In the genomic region with DNA sequence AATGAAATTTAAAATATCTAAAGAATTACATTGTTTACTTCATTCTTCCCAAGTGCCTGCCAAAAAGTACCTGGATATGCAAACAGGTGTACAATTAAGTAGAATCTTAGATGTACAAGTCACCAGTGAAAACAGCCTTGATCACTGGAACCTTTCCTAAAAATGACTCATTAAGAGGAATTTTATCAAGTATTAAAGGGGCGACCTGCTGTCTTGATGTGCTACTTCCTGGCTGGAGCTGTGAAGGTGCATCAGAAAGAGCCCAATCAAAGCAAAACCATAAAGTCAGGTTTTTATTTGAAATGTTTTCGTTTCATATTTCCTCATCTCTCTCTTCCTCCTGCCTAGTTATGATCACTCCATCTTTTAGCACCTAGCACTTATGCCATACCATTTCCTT, we compare ENCODE assay signal across 21 cellular contexts. TPM values are rescaled to one million over a fixed set of nuclear protein-coding genes. Genes with fewer than 3 reads are reported as not detected.
A peak's percentile ranks its signal among the peaks of the same experiment; 100 is the strongest.
DNase-seq lines count a peak whose midpoint lies in the region; ATAC-seq, FAIRE-seq and TF ChIP-seq lines count a peak whose summit lies in the region.
"Had no signal": no experiment of that assay in that cellular context is flagged by ENCODE, and none has a peak within 500 bp of the region (broad histone marks: within the 10 kb centered on the region; RNA-seq: fewer than 3 reads in every experiment).

No MANE protein-coding gene starts in this region.

- TF ChIP-seq RAD21 in HCT116 (IDR thresholded peaks at IDR 0.05; ENCODE audit: low read depth), result no peak

- no peaks in the 10 kb centered on the region for H3K9me1 ChIP-seq in endothelial cell of umbilical vein (replicated peaks; ENCODE audit: control insufficient read depth, extremely low read depth, insufficient read depth, low read length)

- RAD21 ChIA-PET in HCT116 (lab: Charles Lee; ENCODE audit: low non-redundant PET in 1 of 2, low total read pairs in 2 of 2, uncharacterized antibody in 2 of 2, unreplicated experiment in 2 of 2), result no interaction called here

- DNase-seq in HCT116 (ENCODE audit: low read depth, low spot score) (no peak), PC-3 (peak; percentile 50), endothelial cell of umbilical vein (ENCODE audit: low read depth, low spot score) (peak; percentile 16), renal cortical epithelial cell (ENCODE audit: low read depth) (peak; percentile 10), kidney (no peak), 8988T (no peak), H7 (no peak)
- DNase-seq: ACHN; AML-193; BE2C; CD4-positive, alpha-beta T cell; CD8-positive, alpha-beta memory T cell; DMS53; DMS79 treated with DMSO at 0.1 percent for 48 hours; GOT3; HCEC 1CT had no signal

- no peaks in the 10 kb centered on the region for H3K27me3 ChIP-seq in HCT116 (ENCODE audit: insufficient read depth, low read length)
- H3K27me3 ChIP-seq in PC-3 (ENCODE audit: low read length), result no peaks in the 10 kb centered on the region
- H3K27me3 ChIP-seq in endothelial cell of umbilical vein (ENCODE audit: control insufficient read depth in 2 of 2, insufficient read depth in 2 of 2, low read length in 2 of 2), result no peaks in the 10 kb centered on the region
- H3K27me3 ChIP-seq in H7 (ENCODE audit: control insufficient read depth, insufficient read depth, low read length), result no peaks in the 10 kb centered on the region; the same call in 1 of the 2 replicates
- H3K27me3 ChIP-seq: BE2C; BLaER1 treated with 17β-estradiol and CSF1 and Interleukin-3, amounts not matched to agents 10 nM and 100 nM had no signal

- CTCF ChIA-PET in HCT116 (lab: Charles Lee), result interaction anchor here (0.8 kb wide), 1 partner anchor 14 kb away, joined by 3 read pairs; no protein-coding TSS in a partner anchor
- CTCF ChIA-PET in PC-3 (lab: Charles Lee), result interaction anchor here (0.6 kb wide), 1 partner anchor 825 kb away, joined by 12 read pairs; no protein-coding TSS in a partner anchor
- CTCF ChIA-PET in endothelial cell of umbilical vein (lab: Charles Lee), result interaction anchor here (1.6 kb wide), 1 partner anchor 156 kb away, joined by 3 read pairs; no protein-coding TSS in a partner anchor

- FAIRE-seq in endothelial cell of umbilical vein (lab: Jason Lieb, UNC), result no peak
- no peak for FAIRE-seq in kidney (lab: Jason Lieb, UNC)
- FAIRE-seq: A549, G401.6, H54 had no signal

- ATAC-seq in HCT116 (no peak), PC-3 (peak; percentile 38; the same call in 1 of the 2 replicates), HG02642 (IDR thresholded peaks at IDR 0.05; ENCODE audit: poor library complexity, unreplicated experiment) (no peak)
- ATAC-seq: A549 had no signal

- H2AFZ ChIP-seq in HCT116 (ENCODE audit: low read depth, low read length, poor library complexity, severe bottlenecking) (no peak overlapping the region), PC-3 (ENCODE audit: low read length) (no peak overlapping the region), endothelial cell of umbilical vein (ENCODE audit: low read depth, low read length) (no peak overlapping the region)

- H3K9ac ChIP-seq in HCT116 (ENCODE audit: low read length), result no peak overlapping the region
- no peak overlapping the region for H3K9ac ChIP-seq in PC-3 (ENCODE audit: low read length)
- no peak overlapping the region for H3K9ac ChIP-seq in endothelial cell of umbilical vein (replicated peaks; ENCODE audit: extremely low read depth, insufficient read depth, low read length)
- H3K9ac ChIP-seq in kidney (ENCODE audit: low read length in 2 of 2), result no peak overlapping the region
- H3K9ac ChIP-seq: BLaER1 treated with 17β-estradiol and CSF1 and Interleukin-3, amounts not matched to agents 10 nM and 100 nM had no signal

- TF ChIP-seq CTCF in HCT116 (IDR thresholded peaks at IDR 0.05 in 2 of 3, conservative IDR thresholded peaks at IDR 0.05 in 1 of 3; ENCODE audit: borderline replicate concordance in 1 of 3, insufficient read depth in 1 of 3, low read depth in 2 of 3, low read length in 2 of 3), result no peak
- TF ChIP-seq CTCF in PC-3 (conservative IDR thresholded peaks at IDR 0.05; ENCODE audit: low read depth, low read length), result no peak
- TF ChIP-seq CTCF in endothelial cell of umbilical vein (IDR thresholded peaks at IDR 0.05; ENCODE audit: extremely low read depth in 1 of 2, insufficient read depth in 1 of 2, low read depth in 1 of 2, low read length in 2 of 2), result no peak
- TF ChIP-seq CTCF in kidney (IDR thresholded peaks at IDR 0.05; ENCODE audit: borderline replicate concordance, extremely low read depth, insufficient read depth), result no peak

- BruUV-seq in HCT116 (replicated peaks; lab: Mats Ljungman, UMichigan), result no TSS peak
- no TSS peak for BruUV-seq in PC-3 (replicated peaks; lab: Mats Ljungman, UMichigan)
- no TSS peak for BruUV-seq in endothelial cell of umbilical vein (replicated peaks; lab: Mats Ljungman, UMichigan)

- TF ChIP-seq POLR2A in HCT116 (IDR thresholded peaks at IDR 0.05; ENCODE audit: borderline replicate concordance, extremely low read depth, insufficient read depth, insufficient read length) (no peak), endothelial cell of umbilical vein (IDR thresholded peaks at IDR 0.05; ENCODE audit: low read depth, low read length) (no peak)

- intact Hi-C loops in HCT116 (cut with micrococcal nuclease), result no loop called here
- intact Hi-C loops in PC-3 (cut with micrococcal nuclease), result no loop called here
- intact Hi-C loops in endothelial cell of umbilical vein (cut with micrococcal nuclease), result no loop called here
- intact Hi-C loops in kidney (cut with DNase I), result no loop called here

- H3K36me3 ChIP-seq in HCT116 (ENCODE audit: control insufficient read depth in 1 of 2, insufficient read depth in 2 of 2, low read length in 2 of 2) (no peaks in the 10 kb centered on the region), PC-3 (ENCODE audit: low read depth, low read length) (no peaks in the 10 kb centered on the region), endothelial cell of umbilical vein (ENCODE audit: control insufficient read depth in 2 of 2, extremely low read depth in 1 of 2, insufficient read depth in 2 of 2, low read length in 2 of 2) (no peaks in the 10 kb centered on the region), kidney (ENCODE audit: control insufficient read depth in 1 of 2, insufficient read depth in 2 of 2, low read length in 2 of 2) (no peaks in the 10 kb centered on the region), H7 (replicated peaks; ENCODE audit: control insufficient read depth, insufficient read depth, low read length) (no peaks in the 10 kb centered on the region)
- H3K36me3 ChIP-seq: BE2C; BLaER1 treated with 17β-estradiol and CSF1 and Interleukin-3, amounts not matched to agents 10 nM and 100 nM had no signal

- H3K79me2 ChIP-seq in HCT116 (ENCODE audit: insufficient read depth, low read length), result no peaks in the 10 kb centered on the region
- H3K79me2 ChIP-seq in PC-3 (ENCODE audit: low read length), result no peaks in the 10 kb centered on the region
- no peaks in the 10 kb centered on the region for H3K79me2 ChIP-seq in endothelial cell of umbilical vein (ENCODE audit: control insufficient read depth, insufficient read depth, low read length)

- H3K9me2 ChIP-seq in HCT116 (ENCODE audit: insufficient read depth), result no peaks in the 10 kb centered on the region
- H3K9me2 ChIP-seq in PC-3 (replicated peaks; ENCODE audit: low read length), result no peaks in the 10 kb centered on the region

- POLR2A ChIA-PET in HCT116 (lab: Charles Lee) (no interaction called here), PC-3 (lab: Charles Lee; ENCODE audit: unreplicated experiment) (no interaction called here), endothelial cell of umbilical vein (lab: Charles Lee) (no interaction called here)

- H3K27ac ChIP-seq in HCT116 (ENCODE audit: low read depth, low read length) (no peak overlapping the region), PC-3 (ENCODE audit: low read length) (no peak overlapping the region), endothelial cell of umbilical vein (ENCODE audit: insufficient read depth, low read depth, low read length) (no peak overlapping the region), kidney (ENCODE audit: low read depth in 2 of 2, low read length in 2 of 2) (no peak overlapping the region)
- H3K27ac ChIP-seq: A549; BLaER1 treated with 17β-estradiol and CSF1 and Interleukin-3, amounts not matched to agents 10 nM and 100 nM had no signal

- no peaks in the 10 kb centered on the region for H3F3A ChIP-seq in PC-3 (ENCODE audit: low read length, unreplicated experiment)

- H3K4me2 ChIP-seq in HCT116 (ENCODE audit: low read length) (no peak overlapping the region), PC-3 (ENCODE audit: low read length) (no peak overlapping the region), endothelial cell of umbilical vein (ENCODE audit: insufficient read depth, low read length) (no peak overlapping the region)
- H3K4me2 ChIP-seq: A549; BLaER1 treated with 17β-estradiol and CSF1 and Interleukin-3, amounts not matched to agents 10 nM and 100 nM had no signal

- H3K4me1 ChIP-seq in HCT116 (ENCODE audit: control insufficient read depth in 1 of 2, insufficient read depth in 2 of 2, low read length in 2 of 2) (no peaks in the 10 kb centered on the region), PC-3 (ENCODE audit: insufficient read depth, low read length) (peaks cover 31% of the 10 kb centered on the region), endothelial cell of umbilical vein (ENCODE audit: control insufficient read depth, extremely low read depth, insufficient read depth, low read length) (no peaks in the 10 kb centered on the region), kidney (ENCODE audit: control insufficient read depth in 1 of 2, insufficient read depth in 1 of 2, low read depth in 1 of 2, low read length in 2 of 2) (no peaks in the 10 kb centered on the region)
- H3K4me1 ChIP-seq: BE2C had no signal

- H4K20me1 ChIP-seq in HCT116 (ENCODE audit: insufficient read depth) (no peaks in the 10 kb centered on the region), PC-3 (ENCODE audit: low read length) (no peaks in the 10 kb centered on the region), endothelial cell of umbilical vein (replicated peaks; ENCODE audit: control insufficient read depth, extremely low read depth, insufficient read depth, low read length) (no peaks in the 10 kb centered on the region)
- H4K20me1 ChIP-seq: BLaER1 treated with 17β-estradiol and CSF1 and Interleukin-3, amounts not matched to agents 10 nM and 100 nM had no signal

- H3K4me3 ChIP-seq in HCT116 (replicated peaks in 1 of 2; ENCODE audit: low read depth in 1 of 2, low read length in 2 of 2) (no peak overlapping the region), PC-3 (ENCODE audit: low read length) (no peak overlapping the region), endothelial cell of umbilical vein (replicated peaks in 1 of 3; ENCODE audit: insufficient read depth in 1 of 3, low read depth in 1 of 3, low read length in 3 of 3) (no peak overlapping the region), kidney (ENCODE audit: low read length in 2 of 2) (no peak overlapping the region), H7 (ENCODE audit: insufficient read depth, low read depth, low read length) (no peak overlapping the region)
- H3K4me3 ChIP-seq: A549; BLaER1 treated with 17β-estradiol and CSF1 and Interleukin-3, amounts not matched to agents 10 nM and 100 nM had no signal

- H3K9me3 ChIP-seq in HCT116 (ENCODE audit: control insufficient read depth in 1 of 2, insufficient read depth in 1 of 2, low read depth in 1 of 2, low read length in 2 of 2), result no peaks in the 10 kb centered on the region
- H3K9me3 ChIP-seq in PC-3 (ENCODE audit: low read length), result no peaks in the 10 kb centered on the region
- no peaks in the 10 kb centered on the region for H3K9me3 ChIP-seq in endothelial cell of umbilical vein (replicated peaks; ENCODE audit: control insufficient read depth, insufficient read depth, low read length)
- no peaks in the 10 kb centered on the region for H3K9me3 ChIP-seq in kidney (ENCODE audit: control insufficient read depth in 1 of 2, low read length in 2 of 2)
- H3K9me3 ChIP-seq: A549; BE2C; BLaER1 treated with 17β-estradiol and CSF1 and Interleukin-3, amounts not matched to agents 10 nM and 100 nM had no signal

- dilution Hi-C loops in endothelial cell of umbilical vein (cut with MboI; ENCODE audit: extremely low pct_ligation_motif_present, low sequenced_read_pairs), result no loop called here

RNA-seq across cellular contexts. Expression of a gene that starts 33.4 kb away (rescaled TPM):
- total RNA-seq in HCT116 (2021; ENCODE audit: unreplicated experiment), result 0.66 TPM
- polyA plus RNA-seq in HCT116 (2012), result 0.19 and 0.31 TPM in 2 replicates
- 7.1 and 10.4 TPM in 2 replicates for total RNA-seq in PC-3 (2014; rRNA removed)
- 9.6 and 11.8 TPM in 2 replicates for total RNA-seq in endothelial cell of umbilical vein
- polyA plus RNA-seq in endothelial cell of umbilical vein, result 10.1 and 12.3 TPM in 2 replicates
- polyA plus RNA-seq in endothelial cell of umbilical vein (2011; cell fraction: cytosol; rRNA removed), result 14.2 and 16.1 TPM in 2 replicates
- polyA plus RNA-seq in endothelial cell of umbilical vein (2011; cell fraction: nucleus; rRNA removed), result 45.8 and 48.3 TPM in 2 replicates
- polyA plus RNA-seq in endothelial cell of umbilical vein (2012), result 17.1 and 29.7 TPM in 2 replicates
- 20.1 and 21.7 TPM in 2 replicates for polyA minus RNA-seq in endothelial cell of umbilical vein
- 0.92 TPM for polyA minus RNA-seq in endothelial cell of umbilical vein (2011; cell fraction: cytosol; rRNA and poly(A)+ RNA removed)
- polyA minus RNA-seq in endothelial cell of umbilical vein (2011; cell fraction: nucleus; rRNA and poly(A)+ RNA removed), result 24.0 and 30.1 TPM in 2 replicates
- total RNA-seq in renal cortical epithelial cell, result 8.6 and 19.6 TPM in 2 replicates
- total RNA-seq in kidney, result 42.3 TPM
- 21.9 TPM for polyA plus RNA-seq in kidney (ENCODE audit: insufficient read depth, low read depth, low replicate concordance)
- not detected in 2 replicates for total RNA-seq in H7 (2014; rRNA removed; shearing (Covaris generic))

Comparison
In these comparisons a context has a peak if more than half of its experiments do, and no peak if none do; other contexts are left out.
1. DNase-seq: peak in PC-3 (single experiment), endothelial cell of umbilical vein (single experiment) and renal cortical epithelial cell (single experiment); none in HCT116 (single experiment), kidney (single experiment), 8988T (single experiment) and H7 (single experiment).